10 cellular contexts compared by ENCODE assay signal in the genomic region with DNA sequence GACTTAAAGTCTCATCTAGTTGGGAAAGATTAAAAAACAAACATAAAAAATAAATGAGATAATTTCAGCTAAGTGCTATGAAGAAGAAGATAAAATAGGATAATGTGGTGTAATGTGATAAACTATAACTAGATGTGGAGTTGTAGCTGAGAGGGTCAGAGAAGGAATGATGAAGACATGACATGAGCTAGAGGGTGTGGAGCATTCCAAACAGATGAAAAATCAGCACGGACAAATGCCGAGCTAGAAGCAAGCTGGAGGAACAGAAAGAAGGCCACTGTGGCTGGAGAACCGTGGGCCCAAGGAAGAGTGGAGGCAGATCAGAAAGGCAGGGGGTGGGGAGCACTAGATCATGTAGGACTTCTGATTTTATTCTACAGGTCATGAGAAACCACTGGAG.
DNase-seq lines count a peak whose midpoint lies in the region; ATAC-seq and TF ChIP-seq lines count a peak whose summit lies in the region.
"Had no signal": no experiment of that assay in that cellular context is flagged by ENCODE, and none has a peak within 500 bp of the region (broad histone marks: within the 10 kb centered on the region; RNA-seq: fewer than 3 reads in every experiment).

No MANE protein-coding gene starts in this region.

- no peaks in the 10 kb centered on the region for H3K9me2 ChIP-seq in Karpas-422 (replicated peaks; ENCODE audit: insufficient read depth, low read length)

- H3K79me2 ChIP-seq in Karpas-422 (ENCODE audit: low read length), result peaks cover 84% of the 10 kb centered on the region

- TF ChIP-seq CTCF in natural killer cell (IDR thresholded peaks at IDR 0.05), result no peak

- no peak overlapping the region for H2AFZ ChIP-seq in Karpas-422 (ENCODE audit: low read length)

- intact Hi-C loops in natural killer cell (cut with micrococcal nuclease), result no loop called here
- intact Hi-C loops in aorta (cut with DNase I), result loop anchor here in 1 of 2 donors (10.0 kb wide), 1 partner anchor 69 kb away; the partner anchor contains the start of gene CDK6

- no peaks in the 10 kb centered on the region for H3K9me3 Mint-ChIP-seq in natural killer cell treated with Interleukin-12 subunit alpha and Interleukin-12 subunit beta and Interleukin-15 and Interleukin-18, amount 100 ng/mL, for 72 hours
- H3K9me3 Mint-ChIP-seq in natural killer cell, result no peaks in the 10 kb centered on the region
- H3K9me3 Mint-ChIP-seq: CD8-positive, alpha-beta T cell had no signal

- no peak for DNase-seq in natural killer cell treated with Interleukin-12 subunit alpha and Interleukin-12 subunit beta and Interleukin-15 and Interleukin-18, amount 100 ng/mL, for 72 hours (ENCODE audit: low spot score)
- DNase-seq in natural killer cell (no peak), amniotic stem cell (lab: John Stamatoyannopoulos, UW) (peak; percentile 59), hepatic stellate cell (ENCODE audit: low spot score) (peak; percentile 43), aorta (peak in 1 of 2 donors; percentile 33), NCI-H2171 (lab: John Stamatoyannopoulos, UW) (no peak), Karpas-422 (no peak), T-helper 1 cell (no peak)
- DNase-seq: CD8-positive, alpha-beta T cell; NCI-H2107 had no signal

- ATAC-seq in natural killer cell treated with Interleukin-12 subunit alpha and Interleukin-12 subunit beta and Interleukin-15 and Interleukin-18, amount 100 ng/mL, for 72 hours, result no peak
- ATAC-seq in natural killer cell (no peak), aorta (ENCODE audit: low FRiP score) (peak; percentile 51)
- ATAC-seq: CD8-positive, alpha-beta T cell had no signal

- H3K9me3 ChIP-seq in aorta (ENCODE audit: control insufficient read depth, low read length) (no peaks in the 10 kb centered on the region), Karpas-422 (ENCODE audit: low read length) (no peaks in the 10 kb centered on the region)

- H3K4me2 ChIP-seq in Karpas-422 (ENCODE audit: low read depth, low read length, poor library complexity, severe bottlenecking), result no peak overlapping the region

- H3K4me3 ChIP-seq in aorta (ENCODE audit: low read length in 2 of 2) (no peak overlapping the region), Karpas-422 (ENCODE audit: low read length) (no peak overlapping the region)

- no peaks in the 10 kb centered on the region for H4K20me1 ChIP-seq in Karpas-422 (ENCODE audit: insufficient read depth, low read depth, low read length)

- peaks cover 59 to 62% of the 10 kb centered on the region in 2 donors for H3K4me1 Mint-ChIP-seq in natural killer cell treated with Interleukin-12 subunit alpha and Interleukin-12 subunit beta and Interleukin-15 and Interleukin-18, amount 100 ng/mL, for 72 hours (ENCODE audit: low read depth in 2 of 2)
- peaks cover 42 to 46% of the 10 kb centered on the region in 2 donors for H3K4me1 Mint-ChIP-seq in natural killer cell

- peak overlapping the region; percentile 22 for H3K4me3 Mint-ChIP-seq in natural killer cell treated with Interleukin-12 subunit alpha and Interleukin-12 subunit beta and Interleukin-15 and Interleukin-18, amount 100 ng/mL, for 72 hours
- no peak overlapping the region for H3K4me3 Mint-ChIP-seq in natural killer cell
- H3K4me3 Mint-ChIP-seq: CD8-positive, alpha-beta T cell had no signal

- H3K27me3 Mint-ChIP-seq in natural killer cell treated with Interleukin-12 subunit alpha and Interleukin-12 subunit beta and Interleukin-15 and Interleukin-18, amount 100 ng/mL, for 72 hours, result no peaks in the 10 kb centered on the region
- no peaks in the 10 kb centered on the region for H3K27me3 Mint-ChIP-seq in natural killer cell (ENCODE audit: low read depth in 2 of 2)

- H3K27ac ChIP-seq in aorta (ENCODE audit: low read depth in 1 of 2, low read length in 2 of 2), result no peak overlapping the region
- H3K27ac ChIP-seq in Karpas-422 (ENCODE audit: low read length), result no peak overlapping the region

- H3K27me3 ChIP-seq in aorta (ENCODE audit: control insufficient read depth in 1 of 2, insufficient read depth in 2 of 2, low read length in 1 of 2), result no peaks in the 10 kb centered on the region
- H3K27me3 ChIP-seq in Karpas-422 (ENCODE audit: low read length), result no peaks in the 10 kb centered on the region

- 26 to 27% methylated on average over 3 of the region's 3 CpGs for WGBS in aorta, 2 donors

- H3K27ac Mint-ChIP-seq in natural killer cell treated with Interleukin-12 subunit alpha and Interleukin-12 subunit beta and Interleukin-15 and Interleukin-18, amount 100 ng/mL, for 72 hours, result peak overlapping the region; percentile 85 to 93
- peak overlapping the region in 1 of 2 donors; percentile 4 for H3K27ac Mint-ChIP-seq in natural killer cell
- H3K27ac Mint-ChIP-seq: CD8-positive, alpha-beta T cell had no signal

- H3K36me3 ChIP-seq in aorta (ENCODE audit: control insufficient read depth in 1 of 2, insufficient read depth in 2 of 2, low read length in 1 of 2), result no peaks in the 10 kb centered on the region
- H3K36me3 ChIP-seq in Karpas-422 (ENCODE audit: insufficient read depth, low read length), result no peaks in the 10 kb centered on the region

- H3K36me3 Mint-ChIP-seq in natural killer cell treated with Interleukin-12 subunit alpha and Interleukin-12 subunit beta and Interleukin-15 and Interleukin-18, amount 100 ng/mL, for 72 hours, result peaks cover 37% of the 10 kb centered on the region
- H3K36me3 Mint-ChIP-seq in natural killer cell, result peaks cover 9% of the 10 kb centered on the region

- H3K9ac ChIP-seq in Karpas-422 (ENCODE audit: low read length), result no peak overlapping the region

- H3K4me1 ChIP-seq in aorta (ENCODE audit: control insufficient read depth in 1 of 2, insufficient read depth in 2 of 2, low read length in 2 of 2) (peaks cover 4 to 10% of the 10 kb centered on the region in 2 donors), Karpas-422 (ENCODE audit: low read length) (peaks cover 8% of the 10 kb centered on the region)

Comparison
In these comparisons a context has a peak if more than half of its experiments do, and no peak if none do; other contexts are left out.
1. DNase-seq: peak in amniotic stem cell (single experiment) and hepatic stellate cell (single experiment); none in natural killer cell treated with Interleukin-12 subunit alpha and Interleukin-12 subunit beta and Interleukin-15 and Interleukin-18, amount 100 ng/mL, for 72 hours (single experiment), natural killer cell (single experiment), NCI-H2171 (single experiment), Karpas-422 (single experiment) and T-helper 1 cell (0 of 5).